ENCODE assay signal across 9 cellular contexts in the genomic region with DNA sequence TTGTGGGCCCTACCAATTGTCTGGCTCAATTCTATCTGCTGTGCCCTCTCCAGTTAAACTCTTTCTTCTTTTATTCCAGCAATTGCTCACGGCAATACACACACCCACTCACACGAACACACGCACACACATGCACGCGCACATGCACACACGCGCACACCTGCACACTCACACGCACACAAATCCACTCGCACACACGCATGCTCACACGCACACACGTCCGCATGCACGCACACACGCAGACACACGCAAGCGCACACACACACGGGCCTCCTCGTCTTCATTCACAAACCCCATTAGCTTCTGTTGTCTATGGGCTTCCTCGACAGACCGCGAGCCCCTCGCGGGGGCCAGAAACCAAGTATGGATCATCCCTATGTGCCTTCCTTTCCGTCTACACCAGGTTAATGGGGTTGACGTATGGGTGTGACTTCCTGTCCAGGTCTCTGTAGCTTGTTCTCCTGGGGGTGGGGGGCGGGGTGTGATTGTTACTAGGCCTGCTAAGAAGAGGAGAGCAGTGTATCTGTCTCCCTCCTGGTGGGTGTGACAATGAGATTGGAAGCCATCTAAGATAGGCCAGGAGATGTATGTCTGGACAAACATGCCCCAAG. TPM values are rescaled to one million over a fixed set of nuclear protein-coding genes. Genes with fewer than 3 reads are reported as not detected.
DNase-seq lines count a peak whose midpoint lies in the region; ATAC-seq and TF ChIP-seq lines count a peak whose summit lies in the region.
"Had no signal": no experiment of that assay in that cellular context is flagged by ENCODE, and none has a peak within 500 bp of the region (broad histone marks: within the 10 kb centered on the region; RNA-seq: fewer than 3 reads in every experiment).

No MANE protein-coding gene starts in this region.

- WGBS in transverse colon (ENCODE audit: low coverage in 1 of 2), 2 donors, result 72 to 73% methylated on average over 21 to 27 of the region's 27 CpGs

- H3K36me3 ChIP-seq in lower lobe of right lung (peaks cover 14% of the 10 kb centered on the region), transverse colon (no peaks in the 10 kb centered on the region)

- peak overlapping the region; percentile 70 for H3K27ac Mint-ChIP-seq in activated CD4-positive, alpha-beta T cell treated with anti-CD3 and anti-CD28 coated beads, Interleukin-2, amount 10 ng/mL, durations not matched to agents 7 days and 5 days
- peak overlapping the region; percentile 77 to 99 (median 95) for H3K27ac Mint-ChIP-seq in brain

- no peaks in the 10 kb centered on the region for H3K27me3 Mint-ChIP-seq in activated CD4-positive, alpha-beta T cell treated with anti-CD3 and anti-CD28 coated beads, Interleukin-2, amount 10 ng/mL, durations not matched to agents 7 days and 5 days
- H3K27me3 Mint-ChIP-seq in brain, result peaks cover 4% of the 10 kb centered on the region

- H3K4me1 ChIP-seq in lower lobe of right lung (peaks cover 43% of the 10 kb centered on the region), transverse colon (peaks cover 19 to 42% (median 31%) of the 10 kb centered on the region in 4 donors)

- H3K27ac ChIP-seq in lower lobe of right lung, result peak overlapping the region; percentile 95
- peak overlapping the region; percentile 89 to 94 (median 91) for H3K27ac ChIP-seq in transverse colon

- TF ChIP-seq CTCF in brain (conservative IDR thresholded peaks at IDR 0.05) (no peak), lower lobe of right lung (IDR thresholded peaks at IDR 0.05) (no peak), transverse colon (IDR thresholded peaks at IDR 0.05) (no peak)

- H3K9me3 ChIP-seq in lower lobe of right lung, result no peaks in the 10 kb centered on the region
- no peaks in the 10 kb centered on the region for H3K9me3 ChIP-seq in transverse colon

- no peak overlapping the region for H3K4me3 Mint-ChIP-seq in activated CD4-positive, alpha-beta T cell treated with anti-CD3 and anti-CD28 coated beads, Interleukin-2, amount 10 ng/mL, durations not matched to agents 7 days and 5 days
- peak overlapping the region; percentile 84 to 92 (median 89) for H3K4me3 Mint-ChIP-seq in brain

- peak overlapping the region; percentile 65 for H3K4me3 ChIP-seq in lower lobe of right lung
- H3K4me3 ChIP-seq in transverse colon, result peak overlapping the region in 3 of 4 donors; percentile 40 to 55 (median 41)

- ATAC-seq in lower lobe of right lung (peak in 1 of 2 donors; percentile 1), GM19351 (IDR thresholded peaks at IDR 0.05; ENCODE audit: unreplicated experiment) (no peak)

- no peak for DNase-seq in activated CD4-positive, alpha-beta T cell treated with anti-CD3 and anti-CD28 coated beads, Interleukin-2, amount 10 ng/mL, durations not matched to agents 7 days and 5 days
- DNase-seq in activated CD4-positive, alpha-beta T cell treated with anti-CD3 and anti-CD28 coated beads for 1 hour, result no peak
- DNase-seq in lower lobe of right lung (no peak), transverse colon (no peak), NCI-H69 (lab: John Stamatoyannopoulos, UW) (no peak)
- no peak for DNase-seq in effector CD4-positive, alpha-beta T cell
- DNase-seq: DND-41 had no signal

- intact Hi-C loops in lower lobe of right lung (cut with DNase I) (no loop called here), transverse colon (cut with DNase I; ENCODE audit: low total_unique reads) (no loop called here)

- no peaks in the 10 kb centered on the region for H3K9me3 Mint-ChIP-seq in activated CD4-positive, alpha-beta T cell treated with anti-CD3 and anti-CD28 coated beads, Interleukin-2, amount 10 ng/mL, durations not matched to agents 7 days and 5 days
- H3K9me3 Mint-ChIP-seq in brain, result no peaks in the 10 kb centered on the region

- H3K36me3 Mint-ChIP-seq in activated CD4-positive, alpha-beta T cell treated with anti-CD3 and anti-CD28 coated beads, Interleukin-2, amount 10 ng/mL, durations not matched to agents 7 days and 5 days (ENCODE audit: low read depth), result peaks cover 9% of the 10 kb centered on the region
- peaks cover 13% of the 10 kb centered on the region for H3K36me3 Mint-ChIP-seq in brain

- H3K27me3 ChIP-seq in lower lobe of right lung (ENCODE audit: low read depth), result no peaks in the 10 kb centered on the region
- H3K27me3 ChIP-seq in transverse colon, result no peaks in the 10 kb centered on the region

- CTCF ChIA-PET in activated CD4-positive, alpha-beta T cell treated with anti-CD3 and anti-CD28 coated beads, Interleukin-2, amount 10 ng/mL, durations not matched to agents 7 days and 5 days (lab: Charles Lee), result interaction anchor here (0.6 kb wide), 1 partner anchor 711 kb away, joined by 4 read pairs; no protein-coding TSS in a partner anchor

- TF ChIP-seq EP300 in transverse colon (IDR thresholded peaks at IDR 0.05; ENCODE audit: low read depth), result no peak

- POLR2A ChIA-PET in activated CD4-positive, alpha-beta T cell treated with anti-CD3 and anti-CD28 coated beads, Interleukin-2, amount 10 ng/mL, durations not matched to agents 7 days and 5 days (lab: Charles Lee), result no interaction called here

- in situ Hi-C loops in transverse colon (cut with MboI; ENCODE audit: low pct_ligation_motif_present in 1 of 4, low pct_unique_long_range_greater_than_20kb in 1 of 4, low sequenced_read_pairs in 3 of 4), result no loop called here

- TF ChIP-seq POLR2A in transverse colon (IDR thresholded peaks at IDR 0.05), result no peak

- peaks cover 60% of the 10 kb centered on the region for H3K4me1 Mint-ChIP-seq in activated CD4-positive, alpha-beta T cell treated with anti-CD3 and anti-CD28 coated beads, Interleukin-2, amount 10 ng/mL, durations not matched to agents 7 days and 5 days
- H3K4me1 Mint-ChIP-seq in brain, result peaks cover 49% of the 10 kb centered on the region

RNA-seq across cellular contexts. Expression of a gene that starts 0.7 kb away (rescaled TPM):
- under 1 TPM; 0.22 to 0.31 TPM for total RNA-seq in activated CD4-positive, alpha-beta T cell treated with anti-CD3 and anti-CD28 coated beads, Interleukin-2, amount 10 ng/mL, durations not matched to agents 7 days and 5 days
- 4.1 TPM for polyA plus RNA-seq in brain (ENCODE audit: insufficient read depth, low read depth, low replicate concordance)
- total RNA-seq in lower lobe of right lung (10.3 TPM), transverse colon (under 1 TPM in 2 of 4 donors, not detected in 2; 0.82 to 0.95 TPM)

RNA-seq across cellular contexts. Expression of a gene that starts 1.8 kb away (rescaled TPM):
- 10 to 100 TPM; 21.8 to 22.1 TPM for total RNA-seq in activated CD4-positive, alpha-beta T cell treated with anti-CD3 and anti-CD28 coated beads, Interleukin-2, amount 10 ng/mL, durations not matched to agents 7 days and 5 days
- 37.1 TPM for polyA plus RNA-seq in brain (ENCODE audit: insufficient read depth, low read depth, low replicate concordance)
- total RNA-seq in lower lobe of right lung, result 23.3 TPM
- total RNA-seq in transverse colon, result 10 to 100 TPM; 13.8 to 57.3 (median 24.0) TPM

RNA-seq across cellular contexts. Expression of a gene that starts 27.7 kb away (rescaled TPM):
- 10 to 100 TPM; 21.7 to 22.4 TPM for total RNA-seq in activated CD4-positive, alpha-beta T cell treated with anti-CD3 and anti-CD28 coated beads, Interleukin-2, amount 10 ng/mL, durations not matched to agents 7 days and 5 days
- 24.3 TPM for polyA plus RNA-seq in brain (ENCODE audit: insufficient read depth, low read depth, low replicate concordance)
- total RNA-seq in lower lobe of right lung (14.5 TPM), transverse colon (10 to 100 TPM; 19.3 to 45.3 (median 20.3) TPM)

RNA-seq across cellular contexts. Expression of a gene that starts 53.2 kb away (rescaled TPM):
- total RNA-seq in activated CD4-positive, alpha-beta T cell treated with anti-CD3 and anti-CD28 coated beads, Interleukin-2, amount 10 ng/mL, durations not matched to agents 7 days and 5 days, result 10 to 100 TPM; 18.4 to 19.0 TPM
- 6.4 TPM for polyA plus RNA-seq in brain (ENCODE audit: insufficient read depth, low read depth, low replicate concordance)
- total RNA-seq in lower lobe of right lung, result 30.2 TPM
- total RNA-seq in transverse colon, result 10 to 100 TPM; 24.8 to 45.6 (median 31.3) TPM
